Comparison of ENCODE assay signal across 21 cellular contexts in the genomic region with DNA sequence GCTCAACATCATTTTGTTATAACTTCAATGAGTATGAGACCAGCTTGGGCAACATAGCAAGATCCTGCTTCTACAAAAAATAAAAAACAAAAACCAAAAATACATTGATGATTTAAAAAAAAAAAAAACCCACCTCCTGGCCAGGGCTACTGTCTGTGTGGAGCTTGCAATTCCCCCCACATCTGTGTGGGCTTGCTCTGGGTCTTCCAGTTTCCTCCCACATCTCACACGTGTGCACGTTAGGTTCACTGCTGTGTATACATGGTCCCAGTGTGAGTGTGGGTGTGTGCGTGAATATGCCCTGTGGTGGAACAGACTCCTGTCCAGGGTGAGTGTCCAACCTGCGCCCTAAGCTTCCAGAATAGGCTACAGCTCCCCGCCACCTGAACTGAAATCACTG. TPM values are rescaled to one million over a fixed set of nuclear protein-coding genes. Genes with fewer than 3 reads are reported as not detected.
DNase-seq lines count a peak whose midpoint lies in the region; FAIRE-seq and TF ChIP-seq lines count a peak whose summit lies in the region.
"Had no signal": no experiment of that assay in that cellular context is flagged by ENCODE, and none has a peak within 500 bp of the region (broad histone marks: within the 10 kb centered on the region; RNA-seq: fewer than 3 reads in every experiment).

No MANE protein-coding gene starts in this region.

- no peak overlapping the region for H2AK5ac ChIP-seq in H1 (ENCODE audit: low read depth, low read length)

- FAIRE-seq in H1 (lab: Jason Lieb, UNC): no peak
- peak; percentile 23 for FAIRE-seq in urothelium cell line (lab: Jason Lieb, UNC)
- FAIRE-seq: GM12878, GM12892 had no signal

- H3K56ac ChIP-seq in H1 (replicated peaks; ENCODE audit: insufficient read length, low read depth, low read length): no peak overlapping the region

- H4K91ac ChIP-seq in H1 (replicated peaks; ENCODE audit: insufficient read length, low read length): no peak overlapping the region

- H3K4me3 ChIP-seq in HEK293 (ENCODE audit: low read depth, low read length): no peak overlapping the region
- H3K4me3 ChIP-seq in H1 (ENCODE audit: extremely low read depth in 1 of 4, insufficient read depth in 2 of 4, low read depth in 3 of 4, low read length in 4 of 4): no peak overlapping the region
- H3K4me3 ChIP-seq: BLaER1, GM12878 had no signal

- H2AFZ ChIP-seq in H1 (ENCODE audit: low read length): no peak overlapping the region

- H3K18ac ChIP-seq in H1 (ENCODE audit: extremely low read depth, low read length): no peak overlapping the region

- no peak overlapping the region for H2BK15ac ChIP-seq in H1 (ENCODE audit: low read length)

- H2BK5ac ChIP-seq in H1 (ENCODE audit: low read depth, low read length): no peak overlapping the region

- H3K4me1 ChIP-seq in HEK293 (ENCODE audit: control insufficient read depth, insufficient read depth, low read length) (no peaks in the 10 kb centered on the region), H1 (replicated peaks in 1 of 4; ENCODE audit: control insufficient read depth in 3 of 4, insufficient read depth in 4 of 4, low read length in 3 of 4) (peaks cover 0 to 5% (median 1%) of the 10 kb centered on the region in 4 experiments; a peak in 2 of 7 replicates)
- H3K4me1 ChIP-seq: BE2C had no signal

- H3K79me1 ChIP-seq in H1 (ENCODE audit: low read depth, low read length): no peaks in the 10 kb centered on the region; the same call in 1 of the 2 replicates

- no peak for DNase-seq in H1 (ENCODE audit: low read depth in 1 of 2, low spot score in 2 of 2)
- DNase-seq in urothelium cell line (ENCODE audit: low spot score): no peak
- DNase-seq in H4 (ENCODE audit: low spot score): no peak
- no peak for DNase-seq in NCI-H345 (lab: John Stamatoyannopoulos, UW)
- DNase-seq: 8988T; ACHN; BE2C; CD4-positive, alpha-beta memory T cell; CD4-positive, CD25-positive, alpha-beta regulatory T cell; CD8-positive, alpha-beta memory T cell; DMS 273 treated with DMSO at 0.1 percent for 48 hours; DMS153; DMS53; DMS79; DND-41; EL; GDM1 had no signal

- no peak overlapping the region for H2BK120ac ChIP-seq in H1 (replicated peaks; ENCODE audit: low read depth, low read length)

- no peak overlapping the region for H3K27ac ChIP-seq in HEK293 (ENCODE audit: extremely low read depth, low read depth, low read length)
- H3K27ac ChIP-seq in H1 (ENCODE audit: low read depth, low read length): no peak overlapping the region
- H3K27ac ChIP-seq: BLaER1 had no signal

- no peak overlapping the region for H2BK20ac ChIP-seq in H1 (ENCODE audit: low read length)

- CTCF ChIA-PET in HEK293 (lab: Yijun Ruan, JAX) (interaction anchor here (0.6 to 4.9 kb wide), 13 partner anchors 14 to 987 kb away, joined by 3 to 58 read pairs (median 3); no protein-coding TSS in a partner anchor), H1 (lab: Charles Lee; ENCODE audit: partially characterized antibody) (interaction anchor here (1.0 to 6.9 kb wide), 17 partner anchors 8 to 607 kb away, joined by 3 to 46 read pairs (median 5); no protein-coding TSS in a partner anchor)

- H3K79me2 ChIP-seq in H1 (ENCODE audit: control insufficient read depth in 1 of 2, insufficient read depth in 2 of 2, low read length in 2 of 2): 0 out of 4 replicates have a peak, but pooled peaks cover 0 to 3% of the 10 kb centered on the region in 2 experiments

- peak overlapping the region; percentile 44 for H3K4ac ChIP-seq in H1 (replicated peaks; ENCODE audit: insufficient read length, low read depth, low read length)

- no peak overlapping the region for H3K9ac ChIP-seq in H1 (replicated peaks in 1 of 4; ENCODE audit: extremely low read depth in 1 of 4, low read depth in 3 of 4, low read length in 3 of 4)
- H3K9ac ChIP-seq: BLaER1 had no signal

- TF ChIP-seq POLR2A in H1 (IDR thresholded peaks at IDR 0.05; ENCODE audit: control extremely low read depth in 1 of 2, low read depth in 2 of 2, low read length in 2 of 2): no peak

- H4K8ac ChIP-seq in H1 (ENCODE audit: extremely low read depth, insufficient read depth, low read length): no peak overlapping the region

- no peaks in the 10 kb centered on the region for H3K9me3 ChIP-seq in HEK293 (ENCODE audit: control insufficient read depth, insufficient read depth, low read depth, low read length)
- no peaks in the 10 kb centered on the region for H3K9me3 ChIP-seq in H1 (ENCODE audit: insufficient read depth in 2 of 2, low read depth in 1 of 2, low read length in 1 of 2)
- H3K9me3 ChIP-seq: BE2C, BLaER1 had no signal

- TF ChIP-seq RAD21 in H1 (IDR thresholded peaks at IDR 0.05 in 1 of 2, conservative IDR thresholded peaks at IDR 0.05 in 1 of 2; ENCODE audit: low read depth in 2 of 2, low read length in 2 of 2): no peak

- H3K36me3 ChIP-seq in HEK293 (ENCODE audit: control insufficient read depth in 2 of 2, insufficient read depth in 1 of 2, low read length in 2 of 2) (peaks cover 0 to 4% of the 10 kb centered on the region in 2 experiments; a peak in 1 of 3 replicates), H1 (ENCODE audit: control insufficient read depth in 2 of 4, insufficient read depth in 4 of 4, low read length in 3 of 4) (peaks cover 0 to 8% (median 0%) of the 10 kb centered on the region in 4 experiments; a peak in 1 of 8 replicates)
- H3K36me3 ChIP-seq: BE2C had no signal

- H3K23me2 ChIP-seq in H1 (ENCODE audit: low read depth, low read length): no peaks in the 10 kb centered on the region

- 88% methylated on average over 5 of the region's 5 CpGs; no CpG with 5 or more reads in 1 of the 2 experiments for WGBS in H1 (ENCODE audit: extremely low coverage in 1 of 2, insufficient coverage in 1 of 2, insufficient read length in 1 of 2, insufficient replicate concordance in 2 of 2, low coverage in 1 of 2, low lambda C conversion rate in 2 of 2, missing lambda C conversion rate in 1 of 2), 2 experiments

- H3K4me2 ChIP-seq in H1 (ENCODE audit: insufficient read depth in 1 of 2, low read depth in 2 of 2, low read length in 2 of 2): no peak overlapping the region
- H3K4me2 ChIP-seq: BLaER1 had no signal

- TF ChIP-seq CTCF in HEK293 (tag by site-specific recombination; IDR thresholded peaks at IDR 0.05): no peak
- no peak for TF ChIP-seq CTCF in H1 (IDR thresholded peaks at IDR 0.05; ENCODE audit: control extremely low read depth in 1 of 3, insufficient read depth in 1 of 3, low read depth in 1 of 3, low read length in 3 of 3)

- H4K5ac ChIP-seq in H1 (ENCODE audit: insufficient read length, low read depth, low read length): no peak overlapping the region

- H3K23ac ChIP-seq in H1 (ENCODE audit: insufficient read length): no peak overlapping the region

- no peaks in the 10 kb centered on the region for H4K20me1 ChIP-seq in H1 (replicated peaks in 1 of 2; ENCODE audit: control insufficient read depth in 1 of 2, insufficient read depth in 2 of 2, low read length in 2 of 2)
- H4K20me1 ChIP-seq: BLaER1 had no signal

- H3K27me3 ChIP-seq in H1 (replicated peaks in 1 of 4; ENCODE audit: control insufficient read depth in 3 of 4, extremely low read depth in 1 of 4, insufficient read depth in 3 of 4, low read length in 3 of 4): no peaks in the 10 kb centered on the region
- H3K27me3 ChIP-seq: BE2C, BLaER1 had no signal

- H2BK12ac ChIP-seq in H1 (ENCODE audit: low read depth, low read length): no peak overlapping the region

- H3K14ac ChIP-seq in H1 (ENCODE audit: insufficient read length): no peak overlapping the region

- TF ChIP-seq EP300 in H1 (IDR thresholded peaks at IDR 0.05; ENCODE audit: borderline replicate concordance in 1 of 2, low read depth in 2 of 2, low read length in 2 of 2): no peak

- POLR2A ChIA-PET in HEK293 (lab: Yijun Ruan, JAX) (interaction anchor here (0.9 kb wide), 1 partner anchor 121 kb away, joined by 3 read pairs; no protein-coding TSS in a partner anchor), H1 (lab: Charles Lee; ENCODE audit: partially characterized antibody) (interaction anchor here (0.7 kb wide), 1 partner anchor 41 kb away, joined by 3 read pairs; no protein-coding TSS in a partner anchor)

TF ChIP-seq in HEK293, 187 proteins besides CTCF, POLR2A, EP300 and RAD21:
- TF ChIP-seq ZFHX2 (tag by site-specific recombination; conservative IDR thresholded peaks at IDR 0.05) (peak; percentile 76), EGR2 (tag by site-specific recombination; IDR thresholded peaks at IDR 0.05; ENCODE audit: low read depth) (peak; percentile 54; the same call in 1 of the 2 replicates), SALL2 (tag by site-specific recombination; IDR thresholded peaks at IDR 0.05; ENCODE audit: borderline replicate concordance) (no peak), ZNF121 (tag by site-specific recombination; IDR thresholded peaks at IDR 0.05) (peak; percentile 19; the same call in 1 of the 2 replicates)

TF ChIP-seq in H1, 55 proteins besides CTCF, POLR2A, EP300 and RAD21:
- no peak for TF ChIP-seq SP4 (IDR thresholded peaks at IDR 0.05; ENCODE audit: low read length)
TF ChIP-seq in H1: peak in this region for 0.

RNA-seq across cellular contexts. Expression of a gene that starts 41.6 kb away (rescaled TPM):
- total RNA-seq in H1 (2021; fragmentation: NEBNext Ultra II Directional; extraction: Animal tissue kit (Norgen Biotek cat#: 25700)): 26.9 and 28.6 TPM in 2 replicates
- polyA plus RNA-seq in H1 (2011; rRNA removed): 6.1 and 8.8 TPM in 2 replicates
- polyA plus RNA-seq in H1 (2011; cell fraction: cytosol; rRNA removed): 9.7 TPM
- polyA plus RNA-seq in H1 (2011; cell fraction: nucleus; rRNA removed): 8.3 TPM
- polyA plus RNA-seq in H1 (2012, experiment 1 of 2): 10.1 to 15.2 TPM (median 12.6 TPM) in 4 replicates
- 1.4 TPM for polyA plus RNA-seq in H1 (2012, experiment 2 of 2)
- 10.3 TPM for polyA plus RNA-seq in H1 (2013, experiment 1 of 2)
- 10.6 TPM for polyA plus RNA-seq in H1 (2013, experiment 2 of 2)
- 27.3 and 28.2 TPM in 2 replicates for polyA minus RNA-seq in H1 (2011; rRNA and poly(A)+ RNA removed)
- polyA minus RNA-seq in H1 (2011; cell fraction: cytosol; rRNA and poly(A)+ RNA removed): 12.6 TPM
- 25.9 TPM for polyA minus RNA-seq in H1 (2011; cell fraction: nucleus; rRNA and poly(A)+ RNA removed)
- total RNA-seq in H4 (2014; rRNA removed; shearing (Covaris generic)): 11.1 and 25.7 TPM in 2 replicates
